ENCODE assay signal across 8 cellular contexts in genomic region chr6:41428402-41428994, GRCh38.
DNase-seq lines count a peak whose midpoint lies in the region; TF ChIP-seq lines count a peak whose summit lies in the region.

No MANE protein-coding gene starts in this region.

- no peaks in the 10 kb centered on the region for H3K9me3 Mint-ChIP-seq in nephron progenitor cell

- peak overlapping the region; percentile 71 for H3K4me3 Mint-ChIP-seq in nephron progenitor cell

- H3K27me3 Mint-ChIP-seq in nephron progenitor cell (ENCODE audit: low read depth, poor library complexity) = peaks cover 48% of the 10 kb centered on the region

- peaks cover 26% of the 10 kb centered on the region for H3K4me1 Mint-ChIP-seq in nephron progenitor cell

- H3K9ac ChIP-seq in duodenal mucosa (ENCODE audit: low read depth in 1 of 2, low read length in 2 of 2) = no peak overlapping the region

- peaks cover 19 to 24% of the 10 kb centered on the region in 2 donors for H3K4me1 ChIP-seq in duodenal mucosa (ENCODE audit: control insufficient read depth in 1 of 2, insufficient read depth in 2 of 2, low read length in 2 of 2)

- no peak overlapping the region for H3K27ac ChIP-seq in duodenal mucosa (ENCODE audit: low read depth, low read length)

- TF ChIP-seq CTCF in AG10803 (conservative IDR thresholded peaks at IDR 0.05; ENCODE audit: low read length) (no peak), nephron progenitor cell (IDR thresholded peaks at IDR 0.05) (no peak)

- no peak overlapping the region for H3K27ac Mint-ChIP-seq in nephron progenitor cell

- no peaks in the 10 kb centered on the region for H3K36me3 Mint-ChIP-seq in nephron progenitor cell (ENCODE audit: low read depth)

- no peaks in the 10 kb centered on the region for H3K36me3 ChIP-seq in duodenal mucosa (ENCODE audit: control insufficient read depth in 1 of 2, insufficient read depth in 2 of 2, low read length in 2 of 2)

- DNase-seq in AG10803 (ENCODE audit: low read depth) (peak; percentile 16), LoVo (ENCODE audit: low spot score) (peak; percentile 1), nephron progenitor cell (no peak), DMS153 treated with DMSO at 0.1 percent for 48 hours (lab: John Stamatoyannopoulos, UW; ENCODE audit: unreplicated experiment) (no peak), HuH-7 (ENCODE audit: low spot score) (no peak), germinal center (ENCODE audit: low spot score) (no peak), CD1c-positive myeloid dendritic cell (ENCODE audit: extremely low spot score) (no peak)

- no peaks in the 10 kb centered on the region for H3K9me3 ChIP-seq in duodenal mucosa (ENCODE audit: control insufficient read depth in 1 of 2, low read length in 2 of 2)

- H3K27me3 ChIP-seq in duodenal mucosa (ENCODE audit: control insufficient read depth in 1 of 2, insufficient read depth in 2 of 2, low read length in 2 of 2) = no peaks in the 10 kb centered on the region

- H3K4me3 ChIP-seq in AG10803 (ENCODE audit: low read length) (no peak overlapping the region; the same call in 1 of the 2 replicates), duodenal mucosa (ENCODE audit: low read depth in 1 of 2, low read length in 2 of 2) (peak overlapping the region; percentile 40 to 44)

Comparison
In these comparisons a context has a peak if more than half of its experiments do, and no peak if none do; other contexts are left out.
1. DNase-seq: peak in AG10803 (single experiment) and LoVo (single experiment); none in nephron progenitor cell (single experiment), DMS153 treated with DMSO at 0.1 percent for 48 hours (single experiment), HuH-7 (single experiment), germinal center (single experiment) and CD1c-positive myeloid dendritic cell (single experiment).